Comparison of ENCODE assay signal across 8 cellular contexts in genomic region chr2:73780242-73780582, GRCh38. TPM values are rescaled to one million over a fixed set of nuclear protein-coding genes. Genes with fewer than 3 reads are reported as not detected.
A peak's percentile ranks its signal among the peaks of the same experiment; 100 is the strongest.
DNase-seq lines count a peak whose midpoint lies in the region; ATAC-seq and TF ChIP-seq lines count a peak whose summit lies in the region.

No MANE protein-coding gene starts in this region.

- peaks cover 5% of the 10 kb centered on the region for H3K27me3 Mint-ChIP-seq in CD8-positive, alpha-beta T cell (ENCODE audit: low read depth)
- peaks cover 7 to 9% of the 10 kb centered on the region in 2 donors for H3K27me3 Mint-ChIP-seq in effector memory CD8-positive, alpha-beta T cell
- H3K27me3 Mint-ChIP-seq in osteocyte (ENCODE audit: unreplicated experiment) = no peaks in the 10 kb centered on the region

- H3K9me2 ChIP-seq in OCI-LY7 (ENCODE audit: insufficient read depth, low read length) = no peaks in the 10 kb centered on the region

- H2AFZ ChIP-seq in OCI-LY7 (ENCODE audit: low read length) = peak overlapping the region; percentile 92

- no TSS peak for BruUV-seq in OCI-LY7 (replicated peaks; lab: Mats Ljungman, UMichigan)

- no peak for DNase-seq in CD8-positive, alpha-beta T cell
- DNase-seq in OCI-LY7 (ENCODE audit: low spot score) (no peak), osteocyte (ENCODE audit: extremely low spot score, unreplicated experiment) (no peak), DMS53 (lab: John Stamatoyannopoulos, UW) (no peak)
- no peak for DNase-seq in effector memory CD8-positive, alpha-beta T cell
- DNase-seq in stimulated activated CD8-positive, alpha-beta memory T cell treated with anti-CD3 and anti-CD28 coated beads, Interleukin-4, amount 100 ng/mL, for 48 hours = no peak

- peaks cover 8% of the 10 kb centered on the region for H3K36me3 ChIP-seq in CD8-positive, alpha-beta T cell (ENCODE audit: insufficient read depth, low read length)
- H3K36me3 ChIP-seq in OCI-LY7 (ENCODE audit: insufficient read depth, low read length) = peaks cover 16% of the 10 kb centered on the region

- peak overlapping the region; percentile 99 for H3K27ac Mint-ChIP-seq in CD8-positive, alpha-beta T cell
- H3K27ac Mint-ChIP-seq in effector memory CD8-positive, alpha-beta T cell = peak overlapping the region; percentile 97
- no peak overlapping the region for H3K27ac Mint-ChIP-seq in osteocyte (ENCODE audit: unreplicated experiment)

- H4K20me1 ChIP-seq in OCI-LY7 (ENCODE audit: insufficient read depth, low read length) = no peaks in the 10 kb centered on the region

- peak overlapping the region; percentile 90 for H3K4me3 ChIP-seq in CD8-positive, alpha-beta T cell (ENCODE audit: low read depth, low read length)
- H3K4me3 ChIP-seq in OCI-LY7 (ENCODE audit: low read depth, low read length, poor library complexity, severe bottlenecking) = peak overlapping the region; percentile 88

- no peak for TF ChIP-seq CTCF in CD8-positive, alpha-beta T cell (IDR thresholded peaks at IDR 0.05)
- no peak; the same call in 1 of the 2 replicates for TF ChIP-seq CTCF in OCI-LY7 (conservative IDR thresholded peaks at IDR 0.05; ENCODE audit: low read length)
- TF ChIP-seq CTCF in osteocyte (IDR thresholded peaks at IDR 0.05) = no peak

- POLR2A ChIA-PET in CD8-positive, alpha-beta T cell (lab: Charles Lee) = interaction anchor here (1.0 kb wide), 1 partner anchor 341 kb away, joined by 3 read pairs; no protein-coding TSS in a partner anchor
- POLR2A ChIA-PET in OCI-LY7 (lab: Charles Lee) = interaction anchor here (0.5 to 0.7 kb wide), 2 partner anchors 180 to 516 kb away, joined by 3 to 8 read pairs; no protein-coding TSS in a partner anchor

- H3K4me2 ChIP-seq in OCI-LY7 (ENCODE audit: low read length) = peak overlapping the region; percentile 74

- H3K4me3 Mint-ChIP-seq in CD8-positive, alpha-beta T cell = peak overlapping the region; percentile 97
- peak overlapping the region; percentile 96 to 97 for H3K4me3 Mint-ChIP-seq in effector memory CD8-positive, alpha-beta T cell
- peak overlapping the region; percentile 99 for H3K4me3 Mint-ChIP-seq in osteocyte (ENCODE audit: unreplicated experiment)

- no peaks in the 10 kb centered on the region for H3K27me3 ChIP-seq in CD8-positive, alpha-beta T cell (ENCODE audit: insufficient read depth, low read length)

- H3K4me1 Mint-ChIP-seq in CD8-positive, alpha-beta T cell (ENCODE audit: low read depth) = peaks cover 35% of the 10 kb centered on the region
- peaks cover 14 to 32% of the 10 kb centered on the region in 2 donors for H3K4me1 Mint-ChIP-seq in effector memory CD8-positive, alpha-beta T cell (ENCODE audit: low read depth in 2 of 2)
- peaks cover 20% of the 10 kb centered on the region for H3K4me1 Mint-ChIP-seq in osteocyte (ENCODE audit: unreplicated experiment)

- intact Hi-C loops in CD8-positive, alpha-beta T cell (cut with DNase I, micrococcal nuclease) = loop anchor here in 1 of 2 experiments (1.0 kb wide), 2 partner anchors 43 to 48 kb away; partner anchors contain the start of genes STAMBP and TPRKB
- intact Hi-C loops in OCI-LY7 (cut with micrococcal nuclease; ENCODE audit: unreplicated experiment) = loop anchor here (1.0 kb wide), 1 partner anchor 43 kb away; the partner anchor contains the start of gene TPRKB

- no peaks in the 10 kb centered on the region for H3K9me3 ChIP-seq in CD8-positive, alpha-beta T cell (ENCODE audit: low read length)
- H3K9me3 ChIP-seq in OCI-LY7 (ENCODE audit: low read length) = no peaks in the 10 kb centered on the region

- CTCF ChIA-PET in CD8-positive, alpha-beta T cell (lab: Charles Lee) = interaction anchor here (1.0 kb wide), 1 partner anchor 48 kb away, joined by 3 read pairs; the partner anchor contains the start of gene STAMBP
- CTCF ChIA-PET in OCI-LY7 (lab: Charles Lee; ENCODE audit: unreplicated experiment) = no interaction called here

- peaks cover 21% of the 10 kb centered on the region for H3K4me1 ChIP-seq in CD8-positive, alpha-beta T cell (ENCODE audit: insufficient read depth, low read length)
- peaks cover 18% of the 10 kb centered on the region for H3K4me1 ChIP-seq in OCI-LY7 (ENCODE audit: insufficient read depth, low read length, poor library complexity, severe bottlenecking)

- H3K27ac ChIP-seq in CD8-positive, alpha-beta T cell (ENCODE audit: low read depth, low read length) = peak overlapping the region; percentile 93
- no peak overlapping the region for H3K27ac ChIP-seq in OCI-LY7 (ENCODE audit: low read depth, low read length, poor library complexity, severe bottlenecking)

- peaks cover 24% of the 10 kb centered on the region for H3K79me2 ChIP-seq in OCI-LY7 (ENCODE audit: insufficient read depth, low read depth, low read length)

- peaks cover 31% of the 10 kb centered on the region for H3K36me3 Mint-ChIP-seq in CD8-positive, alpha-beta T cell
- H3K36me3 Mint-ChIP-seq in effector memory CD8-positive, alpha-beta T cell (ENCODE audit: insufficient read depth) = peaks cover 19% of the 10 kb centered on the region
- peaks cover 11% of the 10 kb centered on the region for H3K36me3 Mint-ChIP-seq in osteocyte (ENCODE audit: unreplicated experiment)

- H3K9me3 Mint-ChIP-seq in CD8-positive, alpha-beta T cell = no peaks in the 10 kb centered on the region
- no peaks in the 10 kb centered on the region for H3K9me3 Mint-ChIP-seq in effector memory CD8-positive, alpha-beta T cell
- H3K9me3 Mint-ChIP-seq in osteocyte (ENCODE audit: unreplicated experiment) = no peaks in the 10 kb centered on the region

- no peak for ATAC-seq in CD8-positive, alpha-beta T cell
- ATAC-seq in effector memory CD8-positive, alpha-beta T cell (replicated peaks) = no peak
- no peak for ATAC-seq in activated CD4-positive, CD25-positive, alpha-beta regulatory T cell treated with anti-CD3 and anti-CD28 coated beads, Interleukin-2, amount 50 U/mL, for 24 hours
- ATAC-seq in HG02852 (IDR thresholded peaks at IDR 0.05; ENCODE audit: unreplicated experiment) = no peak

RNA-seq across cellular contexts. Expression of gene DUSP11, which starts 0.3 kb away (rescaled TPM):
- 10 to 100 TPM; 66.7 to 67.0 TPM for total RNA-seq in CD8-positive, alpha-beta T cell
- 33.9 and 40.9 TPM in 2 replicates for total RNA-seq in OCI-LY7 (2014; rRNA removed; shearing (Covaris generic))
- total RNA-seq in OCI-LY7 (2022) (25.0 and 28.1 TPM in 2 replicates), osteocyte (24.7 and 25.0 TPM in 2 replicates)

RNA-seq across cellular contexts. Expression of gene C2orf78, which starts 3.8 kb away (rescaled TPM):
- total RNA-seq in CD8-positive, alpha-beta T cell = not detected
- total RNA-seq in OCI-LY7 (2014; rRNA removed; shearing (Covaris generic)) = not detected in 2 replicates
- total RNA-seq in OCI-LY7 (2022) (not detected in 2 replicates), osteocyte (not detected in 2 replicates)

RNA-seq across cellular contexts. Expression of gene TPRKB, which starts 43.1 kb away (rescaled TPM):
- total RNA-seq in CD8-positive, alpha-beta T cell = 10 to 100 TPM; 19.8 to 21.7 TPM
- 25.4 and 29.3 TPM in 2 replicates for total RNA-seq in OCI-LY7 (2014; rRNA removed; shearing (Covaris generic))
- 48.8 and 51.4 TPM in 2 replicates for total RNA-seq in OCI-LY7 (2022)
- total RNA-seq in osteocyte = 16.2 and 16.7 TPM in 2 replicates

RNA-seq across cellular contexts. Expression of gene STAMBP, which starts 48.5 kb away (rescaled TPM):
- total RNA-seq in CD8-positive, alpha-beta T cell = 1 to 10 TPM; 8.6 to 9.2 TPM
- total RNA-seq in OCI-LY7 (2014; rRNA removed; shearing (Covaris generic)) = 23.4 and 27.2 TPM in 2 replicates
- 43.7 and 49.0 TPM in 2 replicates for total RNA-seq in OCI-LY7 (2022)
- 34.6 and 39.1 TPM in 2 replicates for total RNA-seq in osteocyte
